17 cellular contexts compared by ENCODE assay signal in the genomic region with DNA sequence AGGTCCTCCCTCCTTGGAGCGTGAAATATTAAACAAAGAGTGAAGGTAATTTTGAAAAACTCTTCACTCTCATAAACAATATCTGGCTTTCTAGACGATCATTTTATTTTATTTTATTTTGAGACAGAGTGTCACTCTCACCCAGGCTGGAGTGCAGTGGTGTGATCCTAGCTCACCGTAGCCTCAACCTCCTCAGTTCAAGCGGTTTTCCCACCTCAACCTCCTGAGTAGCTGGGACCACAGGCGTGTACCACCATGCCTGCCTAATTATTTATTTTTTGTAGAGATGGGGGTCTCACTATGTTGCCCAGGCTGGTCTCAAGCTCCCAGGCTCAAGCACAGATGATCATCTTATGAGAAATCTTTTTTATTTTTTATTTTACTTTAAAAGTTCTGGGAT. TPM values are rescaled to one million over a fixed set of nuclear protein-coding genes. Genes with fewer than 3 reads are reported as not detected.
DNase-seq lines count a peak whose midpoint lies in the region; TF ChIP-seq lines count a peak whose summit lies in the region.
"Had no signal": no experiment of that assay in that cellular context is flagged by ENCODE, and none has a peak within 500 bp of the region (broad histone marks: within the 10 kb centered on the region; RNA-seq: fewer than 3 reads in every experiment).

No MANE protein-coding gene starts in this region.

- no peak for DNase-seq in activated naive CD8-positive, alpha-beta T cell treated with anti-CD3 and anti-CD28 coated beads for 36 hours
- no peak for DNase-seq in CD8-positive, alpha-beta memory T cell
- DNase-seq in endodermal cell: peak; percentile 8
- no peak for DNase-seq in neural progenitor cell (ENCODE audit: low spot score)
- no peak for DNase-seq in A673 (ENCODE audit: low spot score)
- DNase-seq in HUDEP-2 (lab: John Stamatoyannopoulos, UW; ENCODE audit: unreplicated experiment in 76 of 76): no peak
- no peak for DNase-seq in NCI-H748 (lab: John Stamatoyannopoulos, UW; ENCODE audit: unreplicated experiment)
- DNase-seq: DMS79 treated with DMSO at 0.1 percent for 48 hours, MV-4-11, NCI-H1694 treated with DMSO at 0.1 percent for 48 hours, NCI-H748 treated with DMSO at 0.1 percent for 48 hours, OCI-M1, SHP77 had no signal

- no peaks in the 10 kb centered on the region for H3K79me2 ChIP-seq in neural progenitor cell (ENCODE audit: low read depth)

- no TSS peak for BruUV-seq in A673 (replicated peaks; lab: Mats Ljungman, UMichigan)

- H3K4me2 ChIP-seq in neural progenitor cell: no peak overlapping the region

- H3K9ac ChIP-seq in endodermal cell (ENCODE audit: extremely low read depth, low read length, poor library complexity, severe bottlenecking) (no peak overlapping the region), neural progenitor cell (no peak overlapping the region)

- TF ChIP-seq CTCF in endodermal cell (conservative IDR thresholded peaks at IDR 0.05) (no peak), neural progenitor cell (IDR thresholded peaks at IDR 0.05) (no peak), A673 (conservative IDR thresholded peaks at IDR 0.05; ENCODE audit: low read depth, low read length) (no peak)

- no peaks in the 10 kb centered on the region for H3K9me3 Mint-ChIP-seq in activated naive CD8-positive, alpha-beta T cell (ENCODE audit: low read depth)
- peaks cover 8% of the 10 kb centered on the region for H3K9me3 Mint-ChIP-seq in activated naive CD8-positive, alpha-beta T cell treated with anti-CD3 and anti-CD28 coated beads for 36 hours
- H3K9me3 Mint-ChIP-seq in CD8-positive, alpha-beta memory T cell: no peaks in the 10 kb centered on the region
- peaks cover 10% of the 10 kb centered on the region for H3K9me3 Mint-ChIP-seq in endodermal cell
- H3K9me3 Mint-ChIP-seq in neural progenitor cell: no peaks in the 10 kb centered on the region

- peaks cover 74% of the 10 kb centered on the region for H3K4me1 ChIP-seq in CD8-positive, alpha-beta memory T cell (ENCODE audit: insufficient read depth, low read length)
- H3K4me1 ChIP-seq in endodermal cell (ENCODE audit: control insufficient read depth, insufficient read depth, low read length): peaks cover under 1% of the 10 kb centered on the region
- peaks cover 11% of the 10 kb centered on the region for H3K4me1 ChIP-seq in neural progenitor cell
- H3K4me1 ChIP-seq in A673 (ENCODE audit: insufficient read depth, low read length, poor library complexity, severe bottlenecking): no peaks in the 10 kb centered on the region

- peaks cover 3% of the 10 kb centered on the region for H3K36me3 ChIP-seq in CD8-positive, alpha-beta memory T cell (ENCODE audit: insufficient read depth, low read length)
- H3K36me3 ChIP-seq in endodermal cell (ENCODE audit: control insufficient read depth, insufficient read depth, low read length): no peaks in the 10 kb centered on the region
- no peaks in the 10 kb centered on the region for H3K36me3 ChIP-seq in neural progenitor cell
- no peaks in the 10 kb centered on the region for H3K36me3 ChIP-seq in A673 (ENCODE audit: insufficient read depth, low read length, poor library complexity, severe bottlenecking)

- H3K27ac ChIP-seq in CD8-positive, alpha-beta memory T cell (ENCODE audit: low read depth, low read length): no peak overlapping the region
- H3K27ac ChIP-seq in endodermal cell (ENCODE audit: low read depth, low read length) (no peak overlapping the region), neural progenitor cell (no peak overlapping the region), A673 (ENCODE audit: low read depth, low read length, poor library complexity, severe bottlenecking) (no peak overlapping the region)

- peak overlapping the region; percentile 76 for H2AFZ ChIP-seq in neural progenitor cell (replicated peaks)

- intact Hi-C loops in A673 (cut with micrococcal nuclease; ENCODE audit: unreplicated experiment): no loop called here

- no peaks in the 10 kb centered on the region for H3K27me3 Mint-ChIP-seq in activated naive CD8-positive, alpha-beta T cell
- no peaks in the 10 kb centered on the region for H3K27me3 Mint-ChIP-seq in activated naive CD8-positive, alpha-beta T cell treated with anti-CD3 and anti-CD28 coated beads for 36 hours
- H3K27me3 Mint-ChIP-seq in CD8-positive, alpha-beta memory T cell: peaks cover 0 to 4% of the 10 kb centered on the region in 2 donors
- H3K27me3 Mint-ChIP-seq in endodermal cell (ENCODE audit: insufficient read depth) (peaks cover 27% of the 10 kb centered on the region), neural progenitor cell (ENCODE audit: insufficient read depth, low read depth) (peaks cover 2% of the 10 kb centered on the region)

- no peaks in the 10 kb centered on the region for H4K20me1 ChIP-seq in neural progenitor cell (ENCODE audit: low read depth)

- no peaks in the 10 kb centered on the region for H3F3A ChIP-seq in neural progenitor cell (ENCODE audit: low read depth)

- H3K4me1 Mint-ChIP-seq in activated naive CD8-positive, alpha-beta T cell (ENCODE audit: low read depth): peaks cover 85% of the 10 kb centered on the region
- H3K4me1 Mint-ChIP-seq in activated naive CD8-positive, alpha-beta T cell treated with anti-CD3 and anti-CD28 coated beads for 36 hours: peaks cover 74% of the 10 kb centered on the region
- peaks cover 91 to 99% (median 98%) of the 10 kb centered on the region in 3 donors for H3K4me1 Mint-ChIP-seq in CD8-positive, alpha-beta memory T cell
- H3K4me1 Mint-ChIP-seq in endodermal cell (peaks cover 3% of the 10 kb centered on the region), neural progenitor cell (peaks cover 6% of the 10 kb centered on the region)

- H3K4me3 Mint-ChIP-seq in activated naive CD8-positive, alpha-beta T cell: no peak overlapping the region
- no peak overlapping the region for H3K4me3 Mint-ChIP-seq in activated naive CD8-positive, alpha-beta T cell treated with anti-CD3 and anti-CD28 coated beads for 36 hours
- H3K4me3 Mint-ChIP-seq in CD8-positive, alpha-beta memory T cell: peak overlapping the region in 4 of 7 donors; percentile 39 to 61 (median 50)
- H3K4me3 Mint-ChIP-seq in endodermal cell (no peak overlapping the region), neural progenitor cell (no peak overlapping the region)

- POLR2A ChIA-PET in CD8-positive, alpha-beta memory T cell (lab: Charles Lee): no interaction called here
- POLR2A ChIA-PET in A673 (lab: Charles Lee; ENCODE audit: low non-redundant PET): no interaction called here

- H3K27me3 ChIP-seq in CD8-positive, alpha-beta memory T cell (ENCODE audit: insufficient read depth, low read length, poor library complexity, severe bottlenecking): no peaks in the 10 kb centered on the region
- H3K27me3 ChIP-seq in endodermal cell (ENCODE audit: control insufficient read depth, insufficient read depth, low read length, poor library complexity, severe bottlenecking) (no peaks in the 10 kb centered on the region), neural progenitor cell (no peaks in the 10 kb centered on the region), A673 (replicated peaks; ENCODE audit: insufficient read depth, low read depth, low read length, poor library complexity) (no peaks in the 10 kb centered on the region)

- peak overlapping the region; percentile 81 for H3K27ac Mint-ChIP-seq in activated naive CD8-positive, alpha-beta T cell
- no peak overlapping the region for H3K27ac Mint-ChIP-seq in activated naive CD8-positive, alpha-beta T cell treated with anti-CD3 and anti-CD28 coated beads for 36 hours
- peak overlapping the region; percentile 84 to 99 (median 97) for H3K27ac Mint-ChIP-seq in CD8-positive, alpha-beta memory T cell
- H3K27ac Mint-ChIP-seq in endodermal cell: no peak overlapping the region
- no peak overlapping the region for H3K27ac Mint-ChIP-seq in neural progenitor cell

- WGBS in endodermal cell (ENCODE audit: insufficient coverage in 1 of 2, insufficient read length in 1 of 2), 2 experiments: 94 to 98% methylated on average over 3 to 5 of the region's 5 CpGs

- CTCF ChIA-PET in CD8-positive, alpha-beta memory T cell (lab: Charles Lee): interaction anchor here (1.7 to 4.1 kb wide), 2 partner anchors 27 to 92 kb away, joined by 5 to 13 read pairs; no protein-coding TSS in a partner anchor
- CTCF ChIA-PET in A673 (lab: Charles Lee): no interaction called here

- no peak overlapping the region for H3K4me3 ChIP-seq in CD8-positive, alpha-beta memory T cell (ENCODE audit: low read length)
- H3K4me3 ChIP-seq in endodermal cell (ENCODE audit: low read length): no peak overlapping the region
- no peak overlapping the region for H3K4me3 ChIP-seq in neural progenitor cell
- no peak overlapping the region for H3K4me3 ChIP-seq in A673 (ENCODE audit: low read depth, low read length, poor library complexity, severe bottlenecking)
- H3K4me3 ChIP-seq: K562 had no signal

- H3K9me3 ChIP-seq in CD8-positive, alpha-beta memory T cell (ENCODE audit: low read length): no peaks in the 10 kb centered on the region
- H3K9me3 ChIP-seq in endodermal cell (ENCODE audit: control insufficient read depth, low read length) (no peaks in the 10 kb centered on the region), neural progenitor cell (ENCODE audit: low read depth) (no peaks in the 10 kb centered on the region), A673 (ENCODE audit: low read depth, low read length, poor library complexity, severe bottlenecking) (no peaks in the 10 kb centered on the region)

- peaks cover 33% of the 10 kb centered on the region for H3K36me3 Mint-ChIP-seq in activated naive CD8-positive, alpha-beta T cell
- peaks cover 77% of the 10 kb centered on the region for H3K36me3 Mint-ChIP-seq in activated naive CD8-positive, alpha-beta T cell treated with anti-CD3 and anti-CD28 coated beads for 36 hours
- peaks cover 33 to 82% (median 35%) of the 10 kb centered on the region in 3 donors for H3K36me3 Mint-ChIP-seq in CD8-positive, alpha-beta memory T cell
- no peaks in the 10 kb centered on the region for H3K36me3 Mint-ChIP-seq in endodermal cell (ENCODE audit: low read depth)
- H3K36me3 Mint-ChIP-seq in neural progenitor cell: no peaks in the 10 kb centered on the region

RNA-seq across cellular contexts. Expression of a gene that starts 16.4 kb away (rescaled TPM):
- 1 to 10 TPM; 6.5 to 6.9 TPM for total RNA-seq in activated naive CD8-positive, alpha-beta T cell treated with anti-CD3 and anti-CD28 coated beads for 36 hours
- total RNA-seq in CD8-positive, alpha-beta memory T cell: 1 to 10 TPM; 6.4 to 6.9 TPM
- polyA plus RNA-seq in CD8-positive, alpha-beta memory T cell: 12.1 TPM
- total RNA-seq in endodermal cell (not detected), neural progenitor cell (ENCODE audit: low replicate concordance) (not detected in 2 replicates), A673 (2021) (not detected in 2 replicates)
- not detected for polyA plus RNA-seq in endodermal cell (2013, experiment 1 of 2)
- not detected for polyA plus RNA-seq in endodermal cell (2013, experiment 2 of 2)
- total RNA-seq: H4, K562 had no signal
- polyA plus RNA-seq: BJ, K562 had no signal

Comparison
In these comparisons a context has a peak if more than half of its experiments do, and no peak if none do; other contexts are left out.
1. H3K27ac Mint-ChIP-seq: peak in activated naive CD8-positive, alpha-beta T cell (single experiment) and CD8-positive, alpha-beta memory T cell (8 of 8); none in activated naive CD8-positive, alpha-beta T cell treated with anti-CD3 and anti-CD28 coated beads for 36 hours (single experiment), endodermal cell (single experiment) and neural progenitor cell (single experiment).
2. H3K4me3 Mint-ChIP-seq: peak in CD8-positive, alpha-beta memory T cell (4 of 7); none in activated naive CD8-positive, alpha-beta T cell (single experiment), activated naive CD8-positive, alpha-beta T cell treated with anti-CD3 and anti-CD28 coated beads for 36 hours (single experiment), endodermal cell (single experiment) and neural progenitor cell (single experiment).